1 cellular context compared by ENCODE assay signal in genomic region chr20:43736588-43737091, GRCh38.
TF ChIP-seq lines count a peak whose summit lies in the region.

No MANE protein-coding gene starts in this region.

TF ChIP-seq in HepG2, 621 proteins besides CTCF, POLR2A, EP300 and RAD21:
- TF ChIP-seq ZNF280B (CRISPR knock-in tag; IDR thresholded peaks at IDR 0.05; ENCODE audit: borderline replicate concordance): no peak
- no peak for TF ChIP-seq FIP1L1 (IDR thresholded peaks at IDR 0.05; ENCODE audit: borderline replicate concordance, insufficient read depth, low read depth, low read length)
- TF ChIP-seq ZNF264 (CRISPR knock-in tag; IDR thresholded peaks at IDR 0.05): no peak
- no peak for TF ChIP-seq ZNF772 (CRISPR knock-in tag; IDR thresholded peaks at IDR 0.05)
- TF ChIP-seq CC2D1A (CRISPR knock-in tag; IDR thresholded peaks at IDR 0.05): no peak
- no peak for TF ChIP-seq ZMYM3 (CRISPR knock-in tag; IDR thresholded peaks at IDR 0.05)
- TF ChIP-seq HNF4A (CRISPR knock-in tag; IDR thresholded peaks at IDR 0.05): no peak
- no peak for TF ChIP-seq ZIK1 (CRISPR knock-in tag; IDR thresholded peaks at IDR 0.05; ENCODE audit: borderline replicate concordance, low read depth)
- TF ChIP-seq ZBTB46 (CRISPR knock-in tag; IDR thresholded peaks at IDR 0.05; ENCODE audit: borderline replicate concordance): no peak
- TF ChIP-seq KDM2A (CRISPR knock-in tag; IDR thresholded peaks at IDR 0.05; ENCODE audit: borderline replicate concordance, low read depth): no peak
- TF ChIP-seq RFX1 (IDR thresholded peaks at IDR 0.05): peak; percentile 73
- no peak for TF ChIP-seq ZNF776 (CRISPR knock-in tag; IDR thresholded peaks at IDR 0.05)
- TF ChIP-seq HOXA3 (CRISPR knock-in tag; IDR thresholded peaks at IDR 0.05): no peak
- TF ChIP-seq RFX3 (CRISPR knock-in tag; IDR thresholded peaks at IDR 0.05): peak; percentile 64
- TF ChIP-seq CSRNP2 (CRISPR knock-in tag; conservative IDR thresholded peaks at IDR 0.05; ENCODE audit: low read depth): no peak
